Comparison of ENCODE assay signal across 8 cellular contexts in the genomic region with DNA sequence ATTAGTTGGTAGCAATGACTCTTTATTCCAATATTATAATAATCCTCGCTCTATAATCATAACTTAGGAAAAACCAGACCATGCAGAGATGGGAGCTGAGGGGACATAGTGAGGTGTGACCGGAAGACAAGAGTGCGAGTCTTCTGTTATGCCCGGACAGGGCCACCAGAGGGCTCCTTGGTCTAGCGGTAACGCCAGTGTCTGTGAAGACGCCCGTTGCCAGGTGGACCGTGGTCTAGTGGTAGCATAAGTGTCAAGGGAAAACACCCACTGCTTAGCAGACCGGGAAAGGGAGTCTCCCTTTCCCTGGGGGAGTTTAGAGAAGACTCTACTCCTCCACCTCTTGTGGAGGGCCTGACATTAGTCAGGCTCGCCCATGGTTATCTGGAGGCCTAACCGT.
DNase-seq lines count a peak whose midpoint lies in the region; ATAC-seq, FAIRE-seq and TF ChIP-seq lines count a peak whose summit lies in the region.
"Not testable (repeated sequence)": the region's sequence is repeated elsewhere in the genome, so short reads cannot be mapped to it uniquely, and the experiment has no call there.

No MANE protein-coding gene starts in this region.

- H3K9ac ChIP-seq in adipocyte (ENCODE audit: low read length) = not testable (repeated sequence)

- not testable (repeated sequence) for DNase-seq in AG09319 (ENCODE audit: extremely low read depth, low read depth); GM18507 (ENCODE audit: extremely low spot score, insufficient read length, low read depth)
- DNase-seq in NCI-H2171 treated with DMSO at 0.1 percent for 48 hours (lab: John Stamatoyannopoulos, UW) = peak; percentile 23
- DNase-seq in SW480 (ENCODE audit: low spot score) = peak; percentile 29
- DNase-seq in adipocyte (ENCODE audit: low read depth) = peak; percentile 72
- peak; percentile 12 for DNase-seq in fibroblast of the conjunctiva (ENCODE audit: low read depth)
- DNase-seq in memory B cell (ENCODE audit: low spot score in 2 of 2) = peak; percentile 22 to 30
- peak; percentile 43 for DNase-seq in stimulated activated CD4-positive, alpha-beta T cell treated with anti-CD3 and anti-CD28 coated beads, Interleukin-1b, Interleukin-23, amount 100 ng/mL, for 48 hours

- H3K9me3 ChIP-seq in adipocyte (ENCODE audit: control insufficient read depth, low read length) = not testable (repeated sequence)

- H3K4me1 ChIP-seq in adipocyte (ENCODE audit: control insufficient read depth, insufficient read depth, low read length) = not testable (repeated sequence)

- H3K9me3 Mint-ChIP-seq in memory B cell = peaks cover 15% of the 10 kb centered on the region

- not testable (repeated sequence) for H3K36me3 Mint-ChIP-seq in memory B cell

- not testable (repeated sequence) for H3K36me3 ChIP-seq in adipocyte (ENCODE audit: control insufficient read depth, insufficient read depth, low read length, severe bottlenecking)

- not testable (repeated sequence) for H3K27me3 Mint-ChIP-seq in memory B cell

- not testable (repeated sequence) for H3K4me3 Mint-ChIP-seq in memory B cell

- not testable (repeated sequence) for H3K27ac Mint-ChIP-seq in memory B cell

- peak; percentile 59 for TF ChIP-seq CTCF in AG09319 (IDR thresholded peaks at IDR 0.05; ENCODE audit: low read depth, low read length)

- peak; percentile 83 for FAIRE-seq in GM18507 (lab: Jason Lieb, UNC)

- peak; percentile 41 for ATAC-seq in memory B cell (ENCODE audit: low read depth)

- peaks cover 22% of the 10 kb centered on the region for H3K27me3 ChIP-seq in adipocyte (replicated peaks; ENCODE audit: control insufficient read depth, insufficient read depth, low read length)

- H3K4me1 Mint-ChIP-seq in memory B cell = not testable (repeated sequence)

- not testable (repeated sequence) for H3K4me3 ChIP-seq in adipocyte (ENCODE audit: low read length)
